ENCODE assay signal across 8 cellular contexts in the genomic region with DNA sequence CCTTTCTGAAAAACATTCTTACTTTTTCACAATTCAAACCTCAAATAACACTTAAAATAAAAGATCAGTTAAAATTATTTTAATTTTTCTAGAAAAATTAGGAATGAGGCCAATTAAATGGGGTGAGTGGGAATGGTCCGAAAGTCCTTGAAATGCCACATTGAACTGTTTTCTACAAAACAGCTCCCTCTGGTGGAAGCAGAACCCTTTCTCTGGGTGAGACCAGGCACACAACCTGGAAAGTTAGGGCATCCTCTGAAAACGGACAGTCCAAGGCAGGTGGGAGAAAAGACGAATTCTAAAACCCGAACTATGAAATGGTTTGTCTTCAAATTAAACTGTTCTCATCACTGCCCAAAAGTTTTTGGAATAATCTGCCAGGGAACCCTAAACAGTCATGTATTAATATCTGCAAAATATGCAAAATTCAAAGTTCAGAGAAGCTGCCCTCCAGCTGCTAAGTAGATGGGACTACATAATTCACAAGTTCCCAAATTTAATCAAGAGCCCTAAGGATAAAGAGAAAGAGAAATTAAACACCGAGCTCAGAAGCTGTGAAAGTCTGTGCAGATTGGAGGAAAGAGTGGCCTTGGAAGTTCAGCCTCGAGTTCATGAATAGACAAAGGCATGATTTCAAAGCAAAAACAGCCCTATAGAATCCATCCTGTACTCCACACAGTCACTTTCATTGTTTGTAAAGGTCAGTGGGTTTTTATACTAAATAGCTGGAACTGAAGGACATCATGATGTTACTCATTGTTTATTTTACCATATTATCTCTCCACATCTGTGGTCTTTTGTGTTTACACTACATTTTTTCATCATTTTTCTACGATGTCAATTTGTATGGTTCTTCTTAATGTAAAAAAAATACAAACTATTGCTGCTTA.
DNase-seq lines count a peak whose midpoint lies in the region; ATAC-seq, FAIRE-seq and TF ChIP-seq lines count a peak whose summit lies in the region.

No MANE protein-coding gene starts in this region.

- H3K27me3 ChIP-seq in right atrium auricular region (no peaks in the 10 kb centered on the region), small intestine (ENCODE audit: control insufficient read depth in 2 of 2, insufficient read depth in 2 of 2, low read length in 2 of 2) (no peaks in the 10 kb centered on the region)

- H3K27ac ChIP-seq in right atrium auricular region: no peak overlapping the region
- H3K27ac ChIP-seq in small intestine (ENCODE audit: low read depth in 1 of 2, low read length in 1 of 2): no peak overlapping the region

- WGBS in small intestine, 3 donors: 30 to 32% (median 31%) methylated on average over 7 of the region's 7 CpGs

- H3K9me3 ChIP-seq in right atrium auricular region: no peaks in the 10 kb centered on the region
- H3K9me3 ChIP-seq in small intestine (ENCODE audit: control insufficient read depth, low read depth): no peaks in the 10 kb centered on the region

- no peak overlapping the region for H3K27ac Mint-ChIP-seq in effector memory CD8-positive, alpha-beta T cell

- ATAC-seq in effector memory CD8-positive, alpha-beta T cell (replicated peaks): no peak

- H3K36me3 ChIP-seq in right atrium auricular region: no peaks in the 10 kb centered on the region
- H3K36me3 ChIP-seq in small intestine (ENCODE audit: control insufficient read depth in 2 of 2, insufficient read depth in 2 of 2, low read length in 2 of 2): no peaks in the 10 kb centered on the region

- FAIRE-seq in small intestine (lab: Jason Lieb, UNC): no peak

- POLR2A ChIA-PET in AG04449 (lab: Yijun Ruan, JAX): no interaction called here

- no peaks in the 10 kb centered on the region for H3K36me3 Mint-ChIP-seq in effector memory CD8-positive, alpha-beta T cell (ENCODE audit: insufficient read depth)

- H3K9me3 Mint-ChIP-seq in effector memory CD8-positive, alpha-beta T cell: no peaks in the 10 kb centered on the region

- CTCF ChIA-PET in AG04449 (lab: Yijun Ruan, JAX): interaction anchor here (0.6 to 3.8 kb wide), 21 partner anchors 8 to 1070 kb away, joined by 3 to 28 read pairs (median 3); no protein-coding TSS in a partner anchor

- H3K4me1 ChIP-seq in right atrium auricular region (no peaks in the 10 kb centered on the region), small intestine (ENCODE audit: control insufficient read depth in 2 of 2, insufficient read depth in 1 of 2, low read depth in 1 of 2, low read length in 1 of 2) (no peaks in the 10 kb centered on the region)

- TF ChIP-seq CTCF in AG04449 (IDR thresholded peaks at IDR 0.05; ENCODE audit: insufficient read depth, low read length, missing control alignments): peak; percentile 67
- peak; percentile 71 for TF ChIP-seq CTCF in GM12864 (IDR thresholded peaks at IDR 0.05; ENCODE audit: low read depth, low read length, missing control alignments)
- TF ChIP-seq CTCF in right atrium auricular region (IDR thresholded peaks at IDR 0.05): peak; percentile 65 to 78

- H3K4me3 ChIP-seq in AG04449 (ENCODE audit: low read depth, low read length) (no peak overlapping the region), GM12864 (ENCODE audit: low read depth, low read length) (no peak overlapping the region), right atrium auricular region (no peak overlapping the region), small intestine (ENCODE audit: low read depth in 1 of 2, low read length in 2 of 2) (no peak overlapping the region)

- DNase-seq in AG04449 (ENCODE audit: low read depth, low spot score) (no peak), GM12864 (ENCODE audit: low read depth) (no peak), NCI-H1105 (lab: John Stamatoyannopoulos, UW) (peak; percentile 23), amygdala (lab: John Stamatoyannopoulos, UW) (peak in 35 of 56 donors; percentile 1 to 77 (median 19)), right atrium auricular region (ENCODE audit: low spot score) (no peak), small intestine (peak; percentile 23)
- no peak for DNase-seq in central memory CD4-positive, alpha-beta T cell
- no peak for DNase-seq in effector memory CD8-positive, alpha-beta T cell

- peaks cover 8 to 9% of the 10 kb centered on the region in 2 donors for H3K27me3 Mint-ChIP-seq in effector memory CD8-positive, alpha-beta T cell

- H3K4me1 Mint-ChIP-seq in effector memory CD8-positive, alpha-beta T cell (ENCODE audit: low read depth in 2 of 2): no peaks in the 10 kb centered on the region

- H3K4me3 Mint-ChIP-seq in effector memory CD8-positive, alpha-beta T cell: no peak overlapping the region

Comparison
In these comparisons a context has a peak if more than half of its experiments do, and no peak if none do; other contexts are left out.
1. DNase-seq: peak in NCI-H1105 (single experiment), amygdala (35 of 56) and small intestine (single experiment); none in AG04449 (single experiment), GM12864 (single experiment), right atrium auricular region (single experiment), central memory CD4-positive, alpha-beta T cell (single experiment) and effector memory CD8-positive, alpha-beta T cell (0 of 3).
2. Peak in every context shown above with its lines, with median percentiles within 50 percentile points of each other: CTCF ChIP-seq.